Comparison of ENCODE assay signal across 1 cellular context in the genomic region with DNA sequence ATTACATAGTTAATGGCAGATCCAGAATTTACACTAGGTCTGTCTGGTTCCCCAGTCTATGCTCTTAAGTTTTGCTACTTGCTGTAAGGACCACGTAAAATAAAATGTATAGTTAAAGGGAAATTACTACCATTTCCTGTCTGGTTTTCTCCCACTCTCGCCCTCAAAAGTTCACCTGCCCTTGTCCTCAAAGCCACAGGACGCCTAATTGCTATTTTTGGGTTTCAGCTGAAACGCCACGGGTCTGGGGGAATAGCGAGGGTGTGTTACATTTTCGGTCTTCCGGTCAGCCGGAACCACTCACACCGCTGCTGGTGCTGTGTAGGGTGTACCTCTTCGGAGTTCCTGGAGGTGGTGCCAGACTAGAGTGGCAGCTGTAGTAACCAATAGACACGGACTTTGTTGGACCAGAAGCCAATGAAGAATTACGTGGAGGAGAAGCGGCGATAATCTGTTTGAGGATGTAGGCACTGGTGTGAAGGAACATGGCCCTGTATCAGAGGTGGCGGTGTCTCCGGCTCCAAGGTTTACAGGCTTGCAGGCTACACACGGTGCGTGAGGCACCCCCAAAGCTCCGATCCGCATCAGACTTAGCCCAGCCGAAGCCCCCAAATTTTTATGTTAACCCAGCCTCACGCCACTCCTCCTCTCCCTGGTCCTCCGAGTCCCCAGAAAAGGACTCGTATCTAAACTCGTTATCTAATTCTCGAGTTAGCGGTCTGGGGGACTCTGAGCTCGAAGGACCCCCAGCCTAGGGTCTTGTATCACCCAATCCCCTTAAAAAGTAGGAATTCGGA.
TF ChIP-seq lines count a peak whose summit lies in the region.

A gene with protein sequence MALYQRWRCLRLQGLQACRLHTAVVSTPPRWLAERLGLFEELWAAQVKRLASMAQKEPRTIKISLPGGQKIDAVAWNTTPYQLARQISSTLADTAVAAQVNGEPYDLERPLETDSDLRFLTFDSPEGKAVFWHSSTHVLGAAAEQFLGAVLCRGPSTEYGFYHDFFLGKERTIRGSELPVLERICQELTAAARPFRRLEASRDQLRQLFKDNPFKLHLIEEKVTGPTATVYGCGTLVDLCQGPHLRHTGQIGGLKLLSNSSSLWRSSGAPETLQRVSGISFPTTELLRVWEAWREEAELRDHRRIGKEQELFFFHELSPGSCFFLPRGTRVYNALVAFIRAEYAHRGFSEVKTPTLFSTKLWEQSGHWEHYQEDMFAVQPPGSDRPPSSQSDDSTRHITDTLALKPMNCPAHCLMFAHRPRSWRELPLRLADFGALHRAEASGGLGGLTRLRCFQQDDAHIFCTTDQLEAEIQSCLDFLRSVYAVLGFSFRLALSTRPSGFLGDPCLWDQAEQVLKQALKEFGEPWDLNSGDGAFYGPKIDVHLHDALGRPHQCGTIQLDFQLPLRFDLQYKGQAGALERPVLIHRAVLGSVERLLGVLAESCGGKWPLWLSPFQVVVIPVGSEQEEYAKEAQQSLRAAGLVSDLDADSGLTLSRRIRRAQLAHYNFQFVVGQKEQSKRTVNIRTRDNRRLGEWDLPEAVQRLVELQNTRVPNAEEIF (plus strand): TSS at position 454 of the 797 bp plus-strand sequence. CDS start 32 bp downstream, at position 486.

TF ChIP-seq in H1, 55 proteins besides CTCF, POLR2A, EP300 and RAD21 (continued from another document and continues in another):
- TF ChIP-seq SIX5 (IDR thresholded peaks at IDR 0.05; ENCODE audit: low read depth, low read length) = no peak
- TF ChIP-seq ZNF274 (IDR thresholded peaks at IDR 0.05; ENCODE audit: borderline replicate concordance, extremely low read depth, low read length) = no peak
- TF ChIP-seq EGR1 (IDR thresholded peaks at IDR 0.05; ENCODE audit: borderline replicate concordance, low read depth, low read length) = no peak
- TF ChIP-seq, protein P1, sequence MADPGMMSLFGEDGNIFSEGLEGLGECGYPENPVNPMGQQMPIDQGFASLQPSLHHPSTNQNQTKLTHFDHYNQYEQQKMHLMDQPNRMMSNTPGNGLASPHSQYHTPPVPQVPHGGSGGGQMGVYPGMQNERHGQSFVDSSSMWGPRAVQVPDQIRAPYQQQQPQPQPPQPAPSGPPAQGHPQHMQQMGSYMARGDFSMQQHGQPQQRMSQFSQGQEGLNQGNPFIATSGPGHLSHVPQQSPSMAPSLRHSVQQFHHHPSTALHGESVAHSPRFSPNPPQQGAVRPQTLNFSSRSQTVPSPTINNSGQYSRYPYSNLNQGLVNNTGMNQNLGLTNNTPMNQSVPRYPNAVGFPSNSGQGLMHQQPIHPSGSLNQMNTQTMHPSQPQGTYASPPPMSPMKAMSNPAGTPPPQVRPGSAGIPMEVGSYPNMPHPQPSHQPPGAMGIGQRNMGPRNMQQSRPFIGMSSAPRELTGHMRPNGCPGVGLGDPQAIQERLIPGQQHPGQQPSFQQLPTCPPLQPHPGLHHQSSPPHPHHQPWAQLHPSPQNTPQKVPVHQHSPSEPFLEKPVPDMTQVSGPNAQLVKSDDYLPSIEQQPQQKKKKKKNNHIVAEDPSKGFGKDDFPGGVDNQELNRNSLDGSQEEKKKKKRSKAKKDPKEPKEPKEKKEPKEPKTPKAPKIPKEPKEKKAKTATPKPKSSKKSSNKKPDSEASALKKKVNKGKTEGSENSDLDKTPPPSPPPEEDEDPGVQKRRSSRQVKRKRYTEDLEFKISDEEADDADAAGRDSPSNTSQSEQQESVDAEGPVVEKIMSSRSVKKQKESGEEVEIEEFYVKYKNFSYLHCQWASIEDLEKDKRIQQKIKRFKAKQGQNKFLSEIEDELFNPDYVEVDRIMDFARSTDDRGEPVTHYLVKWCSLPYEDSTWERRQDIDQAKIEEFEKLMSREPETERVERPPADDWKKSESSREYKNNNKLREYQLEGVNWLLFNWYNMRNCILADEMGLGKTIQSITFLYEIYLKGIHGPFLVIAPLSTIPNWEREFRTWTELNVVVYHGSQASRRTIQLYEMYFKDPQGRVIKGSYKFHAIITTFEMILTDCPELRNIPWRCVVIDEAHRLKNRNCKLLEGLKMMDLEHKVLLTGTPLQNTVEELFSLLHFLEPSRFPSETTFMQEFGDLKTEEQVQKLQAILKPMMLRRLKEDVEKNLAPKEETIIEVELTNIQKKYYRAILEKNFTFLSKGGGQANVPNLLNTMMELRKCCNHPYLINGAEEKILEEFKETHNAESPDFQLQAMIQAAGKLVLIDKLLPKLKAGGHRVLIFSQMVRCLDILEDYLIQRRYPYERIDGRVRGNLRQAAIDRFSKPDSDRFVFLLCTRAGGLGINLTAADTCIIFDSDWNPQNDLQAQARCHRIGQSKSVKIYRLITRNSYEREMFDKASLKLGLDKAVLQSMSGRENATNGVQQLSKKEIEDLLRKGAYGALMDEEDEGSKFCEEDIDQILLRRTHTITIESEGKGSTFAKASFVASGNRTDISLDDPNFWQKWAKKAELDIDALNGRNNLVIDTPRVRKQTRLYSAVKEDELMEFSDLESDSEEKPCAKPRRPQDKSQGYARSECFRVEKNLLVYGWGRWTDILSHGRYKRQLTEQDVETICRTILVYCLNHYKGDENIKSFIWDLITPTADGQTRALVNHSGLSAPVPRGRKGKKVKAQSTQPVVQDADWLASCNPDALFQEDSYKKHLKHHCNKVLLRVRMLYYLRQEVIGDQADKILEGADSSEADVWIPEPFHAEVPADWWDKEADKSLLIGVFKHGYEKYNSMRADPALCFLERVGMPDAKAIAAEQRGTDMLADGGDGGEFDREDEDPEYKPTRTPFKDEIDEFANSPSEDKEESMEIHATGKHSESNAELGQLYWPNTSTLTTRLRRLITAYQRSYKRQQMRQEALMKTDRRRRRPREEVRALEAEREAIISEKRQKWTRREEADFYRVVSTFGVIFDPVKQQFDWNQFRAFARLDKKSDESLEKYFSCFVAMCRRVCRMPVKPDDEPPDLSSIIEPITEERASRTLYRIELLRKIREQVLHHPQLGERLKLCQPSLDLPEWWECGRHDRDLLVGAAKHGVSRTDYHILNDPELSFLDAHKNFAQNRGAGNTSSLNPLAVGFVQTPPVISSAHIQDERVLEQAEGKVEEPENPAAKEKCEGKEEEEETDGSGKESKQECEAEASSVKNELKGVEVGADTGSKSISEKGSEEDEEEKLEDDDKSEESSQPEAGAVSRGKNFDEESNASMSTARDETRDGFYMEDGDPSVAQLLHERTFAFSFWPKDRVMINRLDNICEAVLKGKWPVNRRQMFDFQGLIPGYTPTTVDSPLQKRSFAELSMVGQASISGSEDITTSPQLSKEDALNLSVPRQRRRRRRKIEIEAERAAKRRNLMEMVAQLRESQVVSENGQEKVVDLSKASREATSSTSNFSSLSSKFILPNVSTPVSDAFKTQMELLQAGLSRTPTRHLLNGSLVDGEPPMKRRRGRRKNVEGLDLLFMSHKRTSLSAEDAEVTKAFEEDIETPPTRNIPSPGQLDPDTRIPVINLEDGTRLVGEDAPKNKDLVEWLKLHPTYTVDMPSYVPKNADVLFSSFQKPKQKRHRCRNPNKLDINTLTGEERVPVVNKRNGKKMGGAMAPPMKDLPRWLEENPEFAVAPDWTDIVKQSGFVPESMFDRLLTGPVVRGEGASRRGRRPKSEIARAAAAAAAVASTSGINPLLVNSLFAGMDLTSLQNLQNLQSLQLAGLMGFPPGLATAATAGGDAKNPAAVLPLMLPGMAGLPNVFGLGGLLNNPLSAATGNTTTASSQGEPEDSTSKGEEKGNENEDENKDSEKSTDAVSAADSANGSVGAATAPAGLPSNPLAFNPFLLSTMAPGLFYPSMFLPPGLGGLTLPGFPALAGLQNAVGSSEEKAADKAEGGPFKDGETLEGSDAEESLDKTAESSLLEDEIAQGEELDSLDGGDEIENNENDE (IDR thresholded peaks at IDR 0.05; ENCODE audit: insufficient replicate concordance, low read length) = no peak
- TF ChIP-seq TCF12 (IDR thresholded peaks at IDR 0.05; ENCODE audit: low read depth, low read length) = no peak
- TF ChIP-seq, protein P2, sequence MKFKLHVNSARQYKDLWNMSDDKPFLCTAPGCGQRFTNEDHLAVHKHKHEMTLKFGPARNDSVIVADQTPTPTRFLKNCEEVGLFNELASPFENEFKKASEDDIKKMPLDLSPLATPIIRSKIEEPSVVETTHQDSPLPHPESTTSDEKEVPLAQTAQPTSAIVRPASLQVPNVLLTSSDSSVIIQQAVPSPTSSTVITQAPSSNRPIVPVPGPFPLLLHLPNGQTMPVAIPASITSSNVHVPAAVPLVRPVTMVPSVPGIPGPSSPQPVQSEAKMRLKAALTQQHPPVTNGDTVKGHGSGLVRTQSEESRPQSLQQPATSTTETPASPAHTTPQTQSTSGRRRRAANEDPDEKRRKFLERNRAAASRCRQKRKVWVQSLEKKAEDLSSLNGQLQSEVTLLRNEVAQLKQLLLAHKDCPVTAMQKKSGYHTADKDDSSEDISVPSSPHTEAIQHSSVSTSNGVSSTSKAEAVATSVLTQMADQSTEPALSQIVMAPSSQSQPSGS (IDR thresholded peaks at IDR 0.05; ENCODE audit: low read length) = no peak
- peak; percentile 96 for TF ChIP-seq ASH2L (IDR thresholded peaks at IDR 0.05; ENCODE audit: low read length)
- peak; percentile 90 for TF ChIP-seq TBP (IDR thresholded peaks at IDR 0.05; ENCODE audit: low read depth, low read length)
- TF ChIP-seq HDAC6 (IDR thresholded peaks at IDR 0.05; ENCODE audit: low read depth, low read length) = no peak
- TF ChIP-seq SRF (IDR thresholded peaks at IDR 0.05; ENCODE audit: low read depth, low read length) = no peak
- 0 out of 2 replicates have a peak, but pooled peaks have one; percentile 40 for TF ChIP-seq BRCA1 (IDR thresholded peaks at IDR 0.05; ENCODE audit: low read depth, low read length)
- TF ChIP-seq SIRT6 (IDR thresholded peaks at IDR 0.05; ENCODE audit: low read length) = no peak
- TF ChIP-seq POLR2AphosphoS5 (IDR thresholded peaks at IDR 0.05; ENCODE audit: low read depth, low read length) = peak; percentile 97
- peak; percentile 27 for TF ChIP-seq KDM4A (IDR thresholded peaks at IDR 0.05; ENCODE audit: low read depth, low read length, severe bottlenecking)
- no peak for TF ChIP-seq BCL11A (IDR thresholded peaks at IDR 0.05; ENCODE audit: low read depth in 2 of 2, low read length in 2 of 2)
- TF ChIP-seq PHF8 (conservative IDR thresholded peaks at IDR 0.05; ENCODE audit: low read depth, low read length) = peak; percentile 83
- TF ChIP-seq RBBP5 (IDR thresholded peaks at IDR 0.05; ENCODE audit: borderline replicate concordance, low read depth, low read length) = 0 out of 2 replicates have a peak, but pooled peaks have one; percentile 41
- TF ChIP-seq, protein P3, sequence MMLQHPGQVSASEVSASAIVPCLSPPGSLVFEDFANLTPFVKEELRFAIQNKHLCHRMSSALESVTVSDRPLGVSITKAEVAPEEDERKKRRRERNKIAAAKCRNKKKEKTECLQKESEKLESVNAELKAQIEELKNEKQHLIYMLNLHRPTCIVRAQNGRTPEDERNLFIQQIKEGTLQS (IDR thresholded peaks at IDR 0.05; ENCODE audit: insufficient read depth, low read depth, low read length) = no peak
- no peak; the same call in 1 of the 2 replicates for TF ChIP-seq CEBPB (IDR thresholded peaks at IDR 0.05; ENCODE audit: low read depth, low read length)
- peak; percentile 25; the same call in 1 of the 2 replicates for TF ChIP-seq JUND (IDR thresholded peaks at IDR 0.05; ENCODE audit: low read length)
- TF ChIP-seq SP1 (IDR thresholded peaks at IDR 0.05; ENCODE audit: low read depth, low read length) = peak; percentile 100
- TF ChIP-seq TEAD4 (IDR thresholded peaks at IDR 0.05; ENCODE audit: low read depth, low read length) = 0 out of 2 replicates have a peak, but pooled peaks have one; percentile 50
- TF ChIP-seq CHD2 (IDR thresholded peaks at IDR 0.05; ENCODE audit: low read length) = peak; percentile 92
- TF ChIP-seq, protein P4, sequence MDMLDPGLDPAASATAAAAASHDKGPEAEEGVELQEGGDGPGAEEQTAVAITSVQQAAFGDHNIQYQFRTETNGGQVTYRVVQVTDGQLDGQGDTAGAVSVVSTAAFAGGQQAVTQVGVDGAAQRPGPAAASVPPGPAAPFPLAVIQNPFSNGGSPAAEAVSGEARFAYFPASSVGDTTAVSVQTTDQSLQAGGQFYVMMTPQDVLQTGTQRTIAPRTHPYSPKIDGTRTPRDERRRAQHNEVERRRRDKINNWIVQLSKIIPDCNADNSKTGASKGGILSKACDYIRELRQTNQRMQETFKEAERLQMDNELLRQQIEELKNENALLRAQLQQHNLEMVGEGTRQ (IDR thresholded peaks at IDR 0.05; ENCODE audit: low read length) = no peak
- TF ChIP-seq SIN3A (conservative IDR thresholded peaks at IDR 0.05 in 1 of 2, IDR thresholded peaks at IDR 0.05 in 1 of 2; ENCODE audit: low read depth in 1 of 2, low read length in 2 of 2) = peak in 1 of 2 experiments; percentile 71; a peak in 2 of 4 replicates
- no peak for TF ChIP-seq NANOG (IDR thresholded peaks at IDR 0.05; ENCODE audit: insufficient read depth, low read depth, low read length, poor library complexity, severe bottlenecking)
- no peak for TF ChIP-seq CTBP2 (IDR thresholded peaks at IDR 0.05; ENCODE audit: borderline replicate concordance, insufficient read depth, insufficient read length, low read length)
- TF ChIP-seq EZH2 (IDR thresholded peaks at IDR 0.05; ENCODE audit: low read depth, low read length, severe bottlenecking) = no peak
- TF ChIP-seq SAP30 (IDR thresholded peaks at IDR 0.05; ENCODE audit: insufficient read depth, insufficient replicate concordance, low read length) = no peak
- TF ChIP-seq TAF7 (optimal IDR thresholded peaks at IDR 0.05; ENCODE audit: borderline replicate concordance, low read depth, low read length) = peak; percentile 70
- TF ChIP-seq, protein P5, sequence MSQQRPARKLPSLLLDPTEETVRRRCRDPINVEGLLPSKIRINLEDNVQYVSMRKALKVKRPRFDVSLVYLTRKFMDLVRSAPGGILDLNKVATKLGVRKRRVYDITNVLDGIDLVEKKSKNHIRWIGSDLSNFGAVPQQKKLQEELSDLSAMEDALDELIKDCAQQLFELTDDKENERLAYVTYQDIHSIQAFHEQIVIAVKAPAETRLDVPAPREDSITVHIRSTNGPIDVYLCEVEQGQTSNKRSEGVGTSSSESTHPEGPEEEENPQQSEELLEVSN (IDR thresholded peaks at IDR 0.05) = peak; percentile 46; the same call in 1 of the 2 replicates
- TF ChIP-seq, protein P6, sequence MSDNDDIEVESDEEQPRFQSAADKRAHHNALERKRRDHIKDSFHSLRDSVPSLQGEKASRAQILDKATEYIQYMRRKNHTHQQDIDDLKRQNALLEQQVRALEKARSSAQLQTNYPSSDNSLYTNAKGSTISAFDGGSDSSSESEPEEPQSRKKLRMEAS (IDR thresholded peaks at IDR 0.05) = peak; percentile 78
- TF ChIP-seq RXRA (IDR thresholded peaks at IDR 0.05; ENCODE audit: insufficient read depth, low read depth, low read length) = no peak
- no peak for TF ChIP-seq RNF2 (IDR thresholded peaks at IDR 0.05; ENCODE audit: borderline replicate concordance, low read depth, low read length, missing control alignments, poor library complexity, severe bottlenecking)
- TF ChIP-seq SP2 (IDR thresholded peaks at IDR 0.05; ENCODE audit: low read length) = peak; percentile 86
- no peak for TF ChIP-seq POU5F1 (IDR thresholded peaks at IDR 0.05; ENCODE audit: low read depth, low read length)
- no peak for TF ChIP-seq MAFK (IDR thresholded peaks at IDR 0.05; ENCODE audit: low read depth, low read length)
- peak; percentile 82 for TF ChIP-seq YY1 (IDR thresholded peaks at IDR 0.05; ENCODE audit: low read depth, low read length)
- TF ChIP-seq CREB1 (IDR thresholded peaks at IDR 0.05) = peak; percentile 76
- TF ChIP-seq RFX5 (IDR thresholded peaks at IDR 0.05; ENCODE audit: borderline replicate concordance, low read depth, low read length) = no peak; the same call in 1 of the 2 replicates
- TF ChIP-seq NRF1 (IDR thresholded peaks at IDR 0.05; ENCODE audit: low read depth, low read length) = no peak
- TF ChIP-seq CBX5 (IDR thresholded peaks at IDR 0.05; ENCODE audit: low read depth, low read length) = no peak
- TF ChIP-seq CBX8 (IDR thresholded peaks at IDR 0.05; ENCODE audit: borderline replicate concordance, low read depth, low read length) = no peak
- 0 out of 4 replicates have a peak, but pooled peaks of 1 of the 2 experiments have one; percentile 24 for TF ChIP-seq HDAC2 (IDR thresholded peaks at IDR 0.05; ENCODE audit: borderline replicate concordance in 1 of 2, low read depth in 2 of 2, low read length in 2 of 2)
- TF ChIP-seq BACH1 (IDR thresholded peaks at IDR 0.05; ENCODE audit: low read length) = no peak
